ENCODE assay signal across 1 cellular context in genomic region chr17:50136096-50136687, GRCh38.
A peak's percentile ranks its signal among the peaks of the same experiment; 100 is the strongest.
TF ChIP-seq lines count a peak whose summit lies in the region.

No MANE protein-coding gene starts in this region.

TF ChIP-seq in HepG2, 621 proteins besides CTCF, POLR2A, EP300 and RAD21:
- peak; percentile 78 for TF ChIP-seq ZNF629 (CRISPR knock-in tag; conservative IDR thresholded peaks at IDR 0.05)
- no peak for TF ChIP-seq SRF (IDR thresholded peaks at IDR 0.05; ENCODE audit: low read depth, low read length)
- no peak for TF ChIP-seq TFAP4 (IDR thresholded peaks at IDR 0.05; ENCODE audit: borderline replicate concordance, low read depth)
TF ChIP-seq in HepG2: peak in this region for 1.
